In genomic region chr1:46757256-46757955, GRCh38 we compare ENCODE assay signal across 11 cellular contexts. TPM values are rescaled to one million over a fixed set of nuclear protein-coding genes. Genes with fewer than 3 reads are reported as not detected.
DNase-seq lines count a peak whose midpoint lies in the region; ATAC-seq and TF ChIP-seq lines count a peak whose summit lies in the region.
"Had no signal": no experiment of that assay in that cellular context is flagged by ENCODE, and none has a peak within 500 bp of the region (broad histone marks: within the 10 kb centered on the region; RNA-seq: fewer than 3 reads in every experiment).

No MANE protein-coding gene starts in this region.

- CTCF ChIA-PET in CD4-positive, alpha-beta T cell (lab: Charles Lee): no interaction called here

- no peaks in the 10 kb centered on the region for H3K36me3 Mint-ChIP-seq in CD4-positive, alpha-beta T cell (ENCODE audit: low read depth)

- POLR2A ChIA-PET in CD4-positive, alpha-beta T cell (lab: Charles Lee): no interaction called here

- H3K27ac ChIP-seq in CD4-positive, alpha-beta T cell (ENCODE audit: low read depth, low read length): no peak overlapping the region
- H3K27ac ChIP-seq: ovary had no signal

- H3K4me1 Mint-ChIP-seq in CD4-positive, alpha-beta T cell (ENCODE audit: low read depth): no peaks in the 10 kb centered on the region

- no peak overlapping the region for H3K4me3 Mint-ChIP-seq in CD4-positive, alpha-beta T cell

- peaks cover 66% of the 10 kb centered on the region for H3K27me3 Mint-ChIP-seq in CD4-positive, alpha-beta T cell

- no peak for ATAC-seq in GM19455 (IDR thresholded peaks at IDR 0.05; ENCODE audit: unreplicated experiment)
- no peak for ATAC-seq in CD4-positive, alpha-beta T cell (ENCODE audit: poor library complexity)

- no peak overlapping the region for H3K4me3 ChIP-seq in fibroblast of pulmonary artery (replicated peaks; ENCODE audit: low read depth, low read length)
- H3K4me3 ChIP-seq: ovary had no signal

- H3K27ac Mint-ChIP-seq in CD4-positive, alpha-beta T cell: no peak overlapping the region

- no peaks in the 10 kb centered on the region for H3K9me3 Mint-ChIP-seq in CD4-positive, alpha-beta T cell

- intact Hi-C loops in CD4-positive, alpha-beta T cell (cut with DNase I, micrococcal nuclease): no loop called here

- no peaks in the 10 kb centered on the region for H3K27me3 ChIP-seq in CD4-positive, alpha-beta T cell (ENCODE audit: control insufficient read depth, insufficient read depth, low read length)
- H3K27me3 ChIP-seq: ovary had no signal

- DNase-seq in HPDE6-E6E7 (ENCODE audit: extremely low spot score) (peak; percentile 60), NCI-H69 (lab: John Stamatoyannopoulos, UW) (peak; percentile 65), fibroblast of pulmonary artery (ENCODE audit: low read depth) (peak; percentile 49), renal cortical epithelial cell (ENCODE audit: low read depth) (peak; percentile 90), NCI-H1436 treated with DMSO at 0.1 percent for 48 hours (lab: John Stamatoyannopoulos, UW) (no peak)
- DNase-seq in stimulated activated CD4-positive, alpha-beta T cell treated with anti-CD3 and anti-CD28 coated beads, Interleukin-4, amount 100 ng/mL, for 24 hours: no peak
- no peak for DNase-seq in CD4-positive, alpha-beta T cell
- DNase-seq: COR-L47, ovary, T-helper 1 cell had no signal

- no peaks in the 10 kb centered on the region for H3K9me3 ChIP-seq in CD4-positive, alpha-beta T cell (ENCODE audit: control insufficient read depth, low read length)
- H3K9me3 ChIP-seq: ovary had no signal

- no peak for TF ChIP-seq CTCF in fibroblast of pulmonary artery (IDR thresholded peaks at IDR 0.05; ENCODE audit: low read length, missing control alignments)
- no peak for TF ChIP-seq CTCF in CD4-positive, alpha-beta T cell (IDR thresholded peaks at IDR 0.05)

RNA-seq across cellular contexts. Expression of gene EFCAB14, which starts 38.5 kb away (rescaled TPM):
- total RNA-seq in renal cortical epithelial cell: 62.5 and 105 TPM in 2 replicates
- total RNA-seq in CD4-positive, alpha-beta T cell: 10 to 100 TPM; 36.8 to 38.3 TPM

RNA-seq across cellular contexts. Expression of gene CYP4B1, which starts 41.4 kb away (rescaled TPM):
- 3.2 and 3.5 TPM in 2 replicates for total RNA-seq in renal cortical epithelial cell
- not detected for total RNA-seq in CD4-positive, alpha-beta T cell

Comparison
In these comparisons a context has a peak if more than half of its experiments do, and no peak if none do; other contexts are left out.
1. DNase-seq: peak in HPDE6-E6E7 (single experiment), NCI-H69 (single experiment), fibroblast of pulmonary artery (single experiment) and renal cortical epithelial cell (single experiment); none in NCI-H1436 treated with DMSO at 0.1 percent for 48 hours (single experiment), stimulated activated CD4-positive, alpha-beta T cell treated with anti-CD3 and anti-CD28 coated beads, Interleukin-4, amount 100 ng/mL, for 24 hours (single experiment) and CD4-positive, alpha-beta T cell (0 of 10).